24 cellular contexts compared by ENCODE assay signal in the genomic region with DNA sequence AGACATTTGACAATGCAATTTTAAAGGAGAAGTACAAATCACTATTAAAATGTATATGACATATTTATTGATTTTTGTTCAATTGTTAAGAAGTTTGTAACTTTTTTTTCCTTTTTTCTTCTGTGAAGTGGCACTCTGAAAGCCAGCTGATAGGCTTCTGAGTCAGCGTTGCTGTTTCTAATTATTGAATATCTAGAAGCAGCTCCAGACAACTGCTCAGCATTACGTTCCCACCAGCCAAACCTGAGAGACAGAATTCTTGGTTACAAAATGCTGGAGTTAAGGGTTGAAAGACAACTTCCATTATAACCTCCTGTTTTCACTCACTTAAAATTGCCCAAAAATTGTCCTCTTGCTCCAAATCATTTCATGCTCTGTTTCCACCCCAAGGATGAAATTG. TPM values are rescaled to one million over a fixed set of nuclear protein-coding genes. Genes with fewer than 3 reads are reported as not detected.
DNase-seq lines count a peak whose midpoint lies in the region; ATAC-seq, FAIRE-seq and TF ChIP-seq lines count a peak whose summit lies in the region.
"Had no signal": no experiment of that assay in that cellular context is flagged by ENCODE, and none has a peak within 500 bp of the region (broad histone marks: within the 10 kb centered on the region; RNA-seq: fewer than 3 reads in every experiment).

No MANE protein-coding gene starts in this region.

- H2AFZ ChIP-seq in SK-N-SH (ENCODE audit: low read depth) = no peak overlapping the region

- no peaks in the 10 kb centered on the region for H3K79me2 ChIP-seq in SK-N-SH (ENCODE audit: insufficient read depth)

- intact Hi-C loops in cardiac septum (cut with DNase I) = no loop called here

- peaks cover 3% of the 10 kb centered on the region for H3F3A ChIP-seq in SK-N-SH (replicated peaks; ENCODE audit: insufficient read depth)

- no peak for DNase-seq in SK-N-SH
- DNase-seq in fibroblast of peridontal ligament (ENCODE audit: extremely low read depth) = peak; percentile 23
- no peak for DNase-seq in stimulated activated CD4-positive, alpha-beta T cell treated with anti-CD3 and anti-CD28 coated beads, Interleukin-12 subunit alpha, Interleukin-12 subunit beta, amount 100 ng/mL, for 4 hours
- no peak for DNase-seq in cardiac septum (ENCODE audit: low spot score)
- DNase-seq: BE2C; C1 segment of cervical spinal cord; CD4-positive, CD25-positive, alpha-beta regulatory T cell; CD8-positive, alpha-beta memory T cell; COR-L47; DMS79; GDM1; GOT3; H7; HFFc6 had no signal

- peak; percentile 12 for FAIRE-seq in endometrium (lab: Jason Lieb, UNC)
- FAIRE-seq: A549, D721Med had no signal

- ATAC-seq in SK-N-SH treated with all-trans-retinoic acid at 6 μM for 48 hours = no peak
- ATAC-seq in HG03442 (IDR thresholded peaks at IDR 0.05; ENCODE audit: unreplicated experiment) = no peak
- ATAC-seq in HG03108 (IDR thresholded peaks at IDR 0.05; ENCODE audit: unreplicated experiment) = no peak
- ATAC-seq: A549, HCT116 had no signal

- no peak for TF ChIP-seq CTCF in SK-N-SH (IDR thresholded peaks at IDR 0.05)

- H3K27ac ChIP-seq in SK-N-SH (ENCODE audit: low read depth in 2 of 2, low read length in 1 of 2) = no peak overlapping the region
- H3K27ac ChIP-seq: 22Rv1, A549 had no signal

- no peaks in the 10 kb centered on the region for H3K9me2 ChIP-seq in SK-N-SH

- H3K27me3 ChIP-seq in SK-N-SH (ENCODE audit: insufficient read depth) = peaks cover 32% of the 10 kb centered on the region

- peaks cover 0 to under 1% of the 10 kb centered on the region in 2 experiments; a peak in 1 of 4 replicates for H3K4me1 ChIP-seq in SK-N-SH (ENCODE audit: control insufficient read depth in 1 of 2, insufficient read depth in 2 of 2, low read depth in 1 of 2, low read length in 1 of 2)
- H3K4me1 ChIP-seq: A549, BE2C had no signal

- no peaks in the 10 kb centered on the region for H3K36me3 ChIP-seq in SK-N-SH (replicated peaks in 1 of 2; ENCODE audit: control insufficient read depth in 1 of 2, insufficient read depth in 2 of 2, low read length in 1 of 2)
- H3K36me3 ChIP-seq: BE2C had no signal

- POLR2A ChIA-PET in SK-N-SH (lab: Yijun Ruan, JAX) = interaction anchor here (0.6 kb wide), 1 partner anchor 220 kb away, joined by 4 read pairs; no protein-coding TSS in a partner anchor

- no peaks in the 10 kb centered on the region for H4K20me1 ChIP-seq in SK-N-SH (ENCODE audit: insufficient read depth)

- TF ChIP-seq EP300 in SK-N-SH (IDR thresholded peaks at IDR 0.05; ENCODE audit: borderline replicate concordance in 1 of 2, low read depth in 1 of 2, low read length in 1 of 2) = no peak

- H3K4me2 ChIP-seq in SK-N-SH = no peak overlapping the region
- H3K4me2 ChIP-seq: A549 had no signal

- TF ChIP-seq RAD21 in SK-N-SH (IDR thresholded peaks at IDR 0.05; ENCODE audit: low read length) = no peak

- WGBS in SK-N-SH (ENCODE audit: low lambda C conversion rate) = 3% methylated on average over 2 of the region's 2 CpGs

- no peaks in the 10 kb centered on the region for H3K9me3 ChIP-seq in SK-N-SH
- H3K9me3 ChIP-seq: A549, BE2C had no signal

- CTCF ChIA-PET in SK-N-SH (lab: Yijun Ruan, JAX) = interaction anchor here (0.6 to 2.8 kb wide), 4 partner anchors 20 to 1148 kb away, joined by 3 to 16 read pairs (median 8); no protein-coding TSS in a partner anchor

- no peak overlapping the region for H3K9ac ChIP-seq in SK-N-SH

- H3K4me3 ChIP-seq in SK-N-SH (ENCODE audit: low read depth in 2 of 2, low read length in 1 of 2) = no peak overlapping the region
- H3K4me3 ChIP-seq: A549 had no signal

TF ChIP-seq in SK-N-SH, 30 proteins besides CTCF, POLR2A, EP300 and RAD21:
- TF ChIP-seq TCF12 (IDR thresholded peaks at IDR 0.05) (peak; percentile 12; the same call in 1 of the 2 replicates), POLR2AphosphoS5 (IDR thresholded peaks at IDR 0.05; ENCODE audit: low read depth, low read length) (no peak), FOSL2 (IDR thresholded peaks at IDR 0.05; ENCODE audit: borderline replicate concordance, low read depth) (no peak), FOXM1 (IDR thresholded peaks at IDR 0.05; ENCODE audit: low read depth) (no peak), MXI1 (IDR thresholded peaks at IDR 0.05; ENCODE audit: low read depth, low read length) (no peak), YY1 (IDR thresholded peaks at IDR 0.05; ENCODE audit: low read depth) (no peak), SMC3 (IDR thresholded peaks at IDR 0.05; ENCODE audit: low read depth, low read length) (no peak)
- TF ChIP-seq, protein P1, sequence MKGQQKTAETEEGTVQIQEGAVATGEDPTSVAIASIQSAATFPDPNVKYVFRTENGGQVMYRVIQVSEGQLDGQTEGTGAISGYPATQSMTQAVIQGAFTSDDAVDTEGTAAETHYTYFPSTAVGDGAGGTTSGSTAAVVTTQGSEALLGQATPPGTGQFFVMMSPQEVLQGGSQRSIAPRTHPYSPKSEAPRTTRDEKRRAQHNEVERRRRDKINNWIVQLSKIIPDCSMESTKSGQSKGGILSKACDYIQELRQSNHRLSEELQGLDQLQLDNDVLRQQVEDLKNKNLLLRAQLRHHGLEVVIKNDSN (IDR thresholded peaks at IDR 0.05; ENCODE audit: borderline replicate concordance, low read depth) = no peak
- TF ChIP-seq, protein P2, sequence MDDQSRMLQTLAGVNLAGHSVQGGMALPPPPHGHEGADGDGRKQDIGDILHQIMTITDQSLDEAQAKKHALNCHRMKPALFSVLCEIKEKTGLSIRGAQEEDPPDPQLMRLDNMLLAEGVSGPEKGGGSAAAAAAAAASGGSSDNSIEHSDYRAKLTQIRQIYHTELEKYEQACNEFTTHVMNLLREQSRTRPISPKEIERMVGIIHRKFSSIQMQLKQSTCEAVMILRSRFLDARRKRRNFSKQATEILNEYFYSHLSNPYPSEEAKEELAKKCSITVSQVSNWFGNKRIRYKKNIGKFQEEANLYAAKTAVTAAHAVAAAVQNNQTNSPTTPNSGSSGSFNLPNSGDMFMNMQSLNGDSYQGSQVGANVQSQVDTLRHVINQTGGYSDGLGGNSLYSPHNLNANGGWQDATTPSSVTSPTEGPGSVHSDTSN (IDR thresholded peaks at IDR 0.05) = no peak

TF ChIP-seq in SK-N-SH treated with all-trans-retinoic acid at 6 μM for 48 hours, 23 proteins besides CTCF, POLR2A, EP300 and RAD21:
- TF ChIP-seq ESRRG (CRISPR knock-in tag; IDR thresholded peaks at IDR 0.05) = no peak

RNA-seq across cellular contexts. Expression of a gene that starts 31.4 kb away (rescaled TPM):
- polyA plus RNA-seq in SK-N-SH (2012; rRNA removed) = not detected in 2 replicates
- not detected in 2 replicates for polyA plus RNA-seq in SK-N-SH (2012; cell fraction: cytosol; rRNA removed)
- not detected in 2 replicates for polyA plus RNA-seq in SK-N-SH (2012; cell fraction: nucleus; rRNA removed)
- 0.22 TPM for total RNA-seq in cardiac septum
- total RNA-seq: CD4-positive, CD25-positive, alpha-beta regulatory T cell; CD8-positive, alpha-beta memory T cell; Daoy; HFFc6; HT-29 had no signal
- polyA plus RNA-seq: A549; CD4-positive, CD25-positive, alpha-beta regulatory T cell; CD8-positive, alpha-beta memory T cell had no signal

RNA-seq across cellular contexts. Expression of a gene that starts 57.0 kb away (rescaled TPM):
- polyA plus RNA-seq in SK-N-SH (2012; rRNA removed) = not detected in 2 replicates
- polyA plus RNA-seq in SK-N-SH (2012; cell fraction: cytosol; rRNA removed) = not detected in 2 replicates
- polyA plus RNA-seq in SK-N-SH (2012; cell fraction: nucleus; rRNA removed) = not detected in 2 replicates
- 5.1 TPM for total RNA-seq in cardiac septum
- total RNA-seq: CD4-positive, CD25-positive, alpha-beta regulatory T cell; CD8-positive, alpha-beta memory T cell; HFFc6; HT-29 had no signal
- polyA plus RNA-seq: A549; CD8-positive, alpha-beta memory T cell had no signal
